8 cellular contexts compared by ENCODE assay signal in the genomic region with DNA sequence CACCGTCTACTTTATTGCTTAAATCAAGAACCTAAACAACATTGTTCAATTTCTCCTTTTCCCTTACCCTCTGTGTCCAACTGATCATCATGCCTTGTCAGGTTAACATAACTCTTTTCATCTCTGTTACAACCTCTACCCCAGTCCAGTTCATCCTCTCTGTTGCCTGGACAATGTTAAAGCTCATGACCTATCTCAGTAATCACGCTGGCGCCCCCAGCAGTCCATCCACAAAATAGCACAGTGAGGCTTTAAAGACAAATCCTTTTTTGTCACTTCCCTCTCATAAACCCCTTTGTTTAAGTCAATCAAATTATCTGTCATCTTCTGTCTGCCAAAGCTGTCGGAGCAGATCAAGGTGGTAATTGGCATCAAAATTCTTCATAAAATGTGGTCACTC.
DNase-seq lines count a peak whose midpoint lies in the region; ATAC-seq, FAIRE-seq and TF ChIP-seq lines count a peak whose summit lies in the region.

No MANE protein-coding gene starts in this region.

- no peak overlapping the region for H3K4me2 ChIP-seq in osteoblast (ENCODE audit: insufficient read depth, low read length)

- H3K9me3 ChIP-seq in osteoblast (ENCODE audit: low read depth, low read length), result no peaks in the 10 kb centered on the region

- no peaks in the 10 kb centered on the region for H3K9me3 Mint-ChIP-seq in activated CD8-positive, alpha-beta T cell treated with anti-CD3 and anti-CD28 coated beads for 36 hours

- peaks cover 9% of the 10 kb centered on the region for H3K4me1 Mint-ChIP-seq in activated CD8-positive, alpha-beta T cell treated with anti-CD3 and anti-CD28 coated beads for 36 hours (ENCODE audit: low read depth)

- peaks cover 8% of the 10 kb centered on the region for H4K20me1 ChIP-seq in osteoblast (ENCODE audit: insufficient read depth, low read length)

- no peak overlapping the region for H3K4me3 ChIP-seq in osteoblast (ENCODE audit: insufficient read depth, low read length)

- H3K4me1 ChIP-seq in osteoblast (ENCODE audit: insufficient read depth, low read length), result no peaks in the 10 kb centered on the region

- peak; percentile 86 for FAIRE-seq in GM19239 (lab: Jason Lieb, UNC)

- no peak overlapping the region for H3K27ac Mint-ChIP-seq in activated CD8-positive, alpha-beta T cell treated with anti-CD3 and anti-CD28 coated beads for 36 hours

- peaks cover 66% of the 10 kb centered on the region for H3K79me2 ChIP-seq in osteoblast (ENCODE audit: insufficient read depth, low read length)

- no peaks in the 10 kb centered on the region for H3K27me3 ChIP-seq in osteoblast (ENCODE audit: insufficient read depth, low read length)

- CTCF ChIA-PET in activated CD8-positive, alpha-beta T cell treated with anti-CD3 and anti-CD28 coated beads for 36 hours (lab: Charles Lee), result interaction anchor here (0.6 to 2.1 kb wide), 14 partner anchors 9 to 377 kb away, joined by 3 to 20 read pairs (median 3); no protein-coding TSS in a partner anchor

- H3K36me3 ChIP-seq in osteoblast (ENCODE audit: insufficient read depth, low read length), result peaks cover 6% of the 10 kb centered on the region

- ATAC-seq in activated CD8-positive, alpha-beta T cell treated with anti-CD3 and anti-CD28 coated beads for 36 hours, result peak; percentile 85
- ATAC-seq in esophagus mucosa (peak; percentile 53), HG03139 (IDR thresholded peaks at IDR 0.05; ENCODE audit: unreplicated experiment) (no peak), GM19463 (IDR thresholded peaks at IDR 0.05; ENCODE audit: unreplicated experiment) (no peak)

- H3K27ac ChIP-seq in osteoblast (ENCODE audit: low read depth, low read length), result no peak overlapping the region

- TF ChIP-seq CTCF in activated CD8-positive, alpha-beta T cell treated with anti-CD3 and anti-CD28 coated beads for 36 hours (IDR thresholded peaks at IDR 0.05), result peak; percentile 76
- peak; percentile 76 for TF ChIP-seq CTCF in osteoblast (IDR thresholded peaks at IDR 0.05; ENCODE audit: extremely low read depth, low read depth, low read length)

- peaks cover 13% of the 10 kb centered on the region for H3K36me3 Mint-ChIP-seq in activated CD8-positive, alpha-beta T cell treated with anti-CD3 and anti-CD28 coated beads for 36 hours (ENCODE audit: low read depth)

- DNase-seq in AG08396 (ENCODE audit: low spot score), result peak; percentile 28
- no peak for DNase-seq in GM19239 (ENCODE audit: insufficient read length, low spot score)
- peak; percentile 41 for DNase-seq in NCI-H1092 (lab: John Stamatoyannopoulos, UW)
- DNase-seq in activated CD8-positive, alpha-beta T cell treated with anti-CD3 and anti-CD28 coated beads for 36 hours, result peak; percentile 83
- DNase-seq in osteoblast (ENCODE audit: insufficient read length, low spot score, missing footprints), result peak; percentile 78

- intact Hi-C loops in activated CD8-positive, alpha-beta T cell treated with anti-CD3 and anti-CD28 coated beads for 36 hours (cut with micrococcal nuclease), result loop anchor here (5.0 kb wide), 1 partner anchor 137 kb away; no protein-coding TSS in a partner anchor

- no peak overlapping the region for H2AFZ ChIP-seq in osteoblast (ENCODE audit: low read length)

- POLR2A ChIA-PET in activated CD8-positive, alpha-beta T cell treated with anti-CD3 and anti-CD28 coated beads for 36 hours (lab: Charles Lee), result interaction anchor here (0.6 kb wide), 1 partner anchor 133 kb away, joined by 3 read pairs; no protein-coding TSS in a partner anchor

- H3K27me3 Mint-ChIP-seq in activated CD8-positive, alpha-beta T cell treated with anti-CD3 and anti-CD28 coated beads for 36 hours, result no peaks in the 10 kb centered on the region

- H3K4me3 Mint-ChIP-seq in activated CD8-positive, alpha-beta T cell treated with anti-CD3 and anti-CD28 coated beads for 36 hours, result no peak overlapping the region

Comparison
In these comparisons a context has a peak if more than half of its experiments do, and no peak if none do; other contexts are left out.
1. ATAC-seq: peak in activated CD8-positive, alpha-beta T cell treated with anti-CD3 and anti-CD28 coated beads for 36 hours (single experiment) and esophagus mucosa (single experiment); none in HG03139 (single experiment) and GM19463 (single experiment).